Comparison of ENCODE assay signal across 1 cellular context in genomic region chr6:137223370-137224131, GRCh38.
TF ChIP-seq lines count a peak whose summit lies in the region.

No MANE protein-coding gene starts in this region.

TF ChIP-seq in K562, 482 proteins besides CTCF, POLR2A, EP300 and RAD21 (continued from another document and continues in another):
- TF ChIP-seq, protein P1, sequence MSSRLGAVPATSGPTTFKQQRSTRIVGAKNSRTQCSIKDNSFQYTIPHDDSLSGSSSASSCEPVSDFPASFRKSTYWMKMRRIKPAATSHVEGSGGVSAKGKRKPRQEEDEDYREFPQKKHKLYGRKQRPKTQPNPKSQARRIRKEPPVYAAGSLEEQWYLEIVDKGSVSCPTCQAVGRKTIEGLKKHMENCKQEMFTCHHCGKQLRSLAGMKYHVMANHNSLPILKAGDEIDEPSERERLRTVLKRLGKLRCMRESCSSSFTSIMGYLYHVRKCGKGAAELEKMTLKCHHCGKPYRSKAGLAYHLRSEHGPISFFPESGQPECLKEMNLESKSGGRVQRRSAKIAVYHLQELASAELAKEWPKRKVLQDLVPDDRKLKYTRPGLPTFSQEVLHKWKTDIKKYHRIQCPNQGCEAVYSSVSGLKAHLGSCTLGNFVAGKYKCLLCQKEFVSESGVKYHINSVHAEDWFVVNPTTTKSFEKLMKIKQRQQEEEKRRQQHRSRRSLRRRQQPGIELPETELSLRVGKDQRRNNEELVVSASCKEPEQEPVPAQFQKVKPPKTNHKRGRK (tag; IDR thresholded peaks at IDR 0.05), result no peak
- TF ChIP-seq, protein P2, sequence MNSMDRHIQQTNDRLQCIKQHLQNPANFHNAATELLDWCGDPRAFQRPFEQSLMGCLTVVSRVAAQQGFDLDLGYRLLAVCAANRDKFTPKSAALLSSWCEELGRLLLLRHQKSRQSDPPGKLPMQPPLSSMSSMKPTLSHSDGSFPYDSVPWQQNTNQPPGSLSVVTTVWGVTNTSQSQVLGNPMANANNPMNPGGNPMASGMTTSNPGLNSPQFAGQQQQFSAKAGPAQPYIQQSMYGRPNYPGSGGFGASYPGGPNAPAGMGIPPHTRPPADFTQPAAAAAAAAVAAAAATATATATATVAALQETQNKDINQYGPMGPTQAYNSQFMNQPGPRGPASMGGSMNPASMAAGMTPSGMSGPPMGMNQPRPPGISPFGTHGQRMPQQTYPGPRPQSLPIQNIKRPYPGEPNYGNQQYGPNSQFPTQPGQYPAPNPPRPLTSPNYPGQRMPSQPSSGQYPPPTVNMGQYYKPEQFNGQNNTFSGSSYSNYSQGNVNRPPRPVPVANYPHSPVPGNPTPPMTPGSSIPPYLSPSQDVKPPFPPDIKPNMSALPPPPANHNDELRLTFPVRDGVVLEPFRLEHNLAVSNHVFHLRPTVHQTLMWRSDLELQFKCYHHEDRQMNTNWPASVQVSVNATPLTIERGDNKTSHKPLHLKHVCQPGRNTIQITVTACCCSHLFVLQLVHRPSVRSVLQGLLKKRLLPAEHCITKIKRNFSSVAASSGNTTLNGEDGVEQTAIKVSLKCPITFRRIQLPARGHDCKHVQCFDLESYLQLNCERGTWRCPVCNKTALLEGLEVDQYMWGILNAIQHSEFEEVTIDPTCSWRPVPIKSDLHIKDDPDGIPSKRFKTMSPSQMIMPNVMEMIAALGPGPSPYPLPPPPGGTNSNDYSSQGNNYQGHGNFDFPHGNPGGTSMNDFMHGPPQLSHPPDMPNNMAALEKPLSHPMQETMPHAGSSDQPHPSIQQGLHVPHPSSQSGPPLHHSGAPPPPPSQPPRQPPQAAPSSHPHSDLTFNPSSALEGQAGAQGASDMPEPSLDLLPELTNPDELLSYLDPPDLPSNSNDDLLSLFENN (IDR thresholded peaks at IDR 0.05; ENCODE audit: low read depth in 2 of 2, low read length in 2 of 2), result peak in 1 of 2 experiments; percentile 45; a peak in 1 of 4 replicates
- TF ChIP-seq FOS (IDR thresholded peaks at IDR 0.05; ENCODE audit: extremely low read depth, insufficient read length) (no peak), IRF1 (CRISPR knock-in tag; IDR thresholded peaks at IDR 0.05; ENCODE audit: borderline replicate concordance) (no peak), ZBTB5 (IDR thresholded peaks at IDR 0.05) (no peak), ZNF175 (CRISPR knock-in tag; IDR thresholded peaks at IDR 0.05; ENCODE audit: low read depth) (peak; percentile 77; the same call in 1 of the 2 replicates), ATF1 (CRISPR knock-in tag; IDR thresholded peaks at IDR 0.05) (no peak), ATF1 (tag; IDR thresholded peaks at IDR 0.05) (peak; percentile 71), HINFP (tag; conservative IDR thresholded peaks at IDR 0.05; ENCODE audit: low read depth) (no peak), NCOR1 (IDR thresholded peaks at IDR 0.05) (peak; percentile 19; the same call in 1 of the 2 replicates), CEBPB (tag; IDR thresholded peaks at IDR 0.05) (peak; percentile 80), MAFF (IDR thresholded peaks at IDR 0.05; ENCODE audit: low read length) (peak; percentile 48; the same call in 1 of the 2 replicates), ELF1 (tag; IDR thresholded peaks at IDR 0.05) (peak; percentile 74), ZNF766 (CRISPR knock-in tag; conservative IDR thresholded peaks at IDR 0.05) (peak; percentile 94), XRCC3 (IDR thresholded peaks at IDR 0.05) (no peak), ZNF584 (CRISPR knock-in tag; IDR thresholded peaks at IDR 0.05; ENCODE audit: low read depth) (peak; percentile 29; the same call in 1 of the 2 replicates), DIDO1 (tag; IDR thresholded peaks at IDR 0.05; ENCODE audit: low read depth) (no peak), ARID1B (IDR thresholded peaks at IDR 0.05) (peak; percentile 74), ZNF324 (CRISPR knock-in tag; IDR thresholded peaks at IDR 0.05) (0 out of 2 replicates have a peak, but pooled peaks have one; percentile 27), NEUROD1 (IDR thresholded peaks at IDR 0.05; ENCODE audit: borderline replicate concordance, low read depth, low read length, partially characterized antibody) (peak; percentile 60), ETV1 (tag; conservative IDR thresholded peaks at IDR 0.05; ENCODE audit: low read depth) (peak; percentile 50; the same call in 1 of the 2 replicates), NR2C1 (IDR thresholded peaks at IDR 0.05) (no peak), NR2C1 (tag; IDR thresholded peaks at IDR 0.05) (peak; percentile 40; the same call in 1 of the 2 replicates), ATF4 (CRISPR knock-in tag; IDR thresholded peaks at IDR 0.05) (peak; percentile 76), HDAC1 (IDR thresholded peaks at IDR 0.05) (no peak), THRAP3 (IDR thresholded peaks at IDR 0.05; ENCODE audit: borderline replicate concordance) (no peak), L3MBTL2 (IDR thresholded peaks at IDR 0.05) (peak; percentile 92), ZNF644 (tag; IDR thresholded peaks at IDR 0.05; ENCODE audit: low read depth) (peak; percentile 70; the same call in 1 of the 2 replicates), EP400 (IDR thresholded peaks at IDR 0.05) (peak; percentile 65), FOXA3 (CRISPR knock-in tag; conservative IDR thresholded peaks at IDR 0.05 in 1 of 2, IDR thresholded peaks at IDR 0.05 in 1 of 2) (peak; percentile 89 to 97; a peak in 3 of 4 replicates), TCF3 (CRISPR knock-in tag; IDR thresholded peaks at IDR 0.05) (no peak), CREM (IDR thresholded peaks at IDR 0.05; ENCODE audit: low read depth) (peak; percentile 74), NFE2 (IDR thresholded peaks at IDR 0.05; ENCODE audit: low read depth) (peak; percentile 94), ETV6 (IDR thresholded peaks at IDR 0.05; ENCODE audit: borderline replicate concordance in 1 of 2, low read depth in 2 of 2, low read length in 1 of 2) (peak in 1 of 2 experiments; percentile 73; a peak in 2 of 4 replicates), ETV6 (CRISPR knock-in tag; IDR thresholded peaks at IDR 0.05; ENCODE audit: borderline replicate concordance) (no peak), CSDE1 (IDR thresholded peaks at IDR 0.05) (no peak), NFIC (IDR thresholded peaks at IDR 0.05) (peak; percentile 91), RNF2 (IDR thresholded peaks at IDR 0.05) (peak; percentile 84; the same call in 1 of the 2 replicates), ARNT (IDR thresholded peaks at IDR 0.05) (no peak; a peak in 1 of 4 replicates), FOXK1 (CRISPR knock-in tag; IDR thresholded peaks at IDR 0.05; ENCODE audit: borderline replicate concordance) (no peak), ELF2 (CRISPR knock-in tag; IDR thresholded peaks at IDR 0.05) (peak; percentile 39; the same call in 1 of the 2 replicates), TBP (optimal IDR thresholded peaks at IDR 0.05; ENCODE audit: low read depth, low read length) (no peak), SMARCC2 (IDR thresholded peaks at IDR 0.05; ENCODE audit: low read depth) (no peak; the same call in 1 of the 2 replicates), SOX6 (IDR thresholded peaks at IDR 0.05) (peak; percentile 55; the same call in 1 of the 2 replicates)
- TF ChIP-seq, protein P3, sequence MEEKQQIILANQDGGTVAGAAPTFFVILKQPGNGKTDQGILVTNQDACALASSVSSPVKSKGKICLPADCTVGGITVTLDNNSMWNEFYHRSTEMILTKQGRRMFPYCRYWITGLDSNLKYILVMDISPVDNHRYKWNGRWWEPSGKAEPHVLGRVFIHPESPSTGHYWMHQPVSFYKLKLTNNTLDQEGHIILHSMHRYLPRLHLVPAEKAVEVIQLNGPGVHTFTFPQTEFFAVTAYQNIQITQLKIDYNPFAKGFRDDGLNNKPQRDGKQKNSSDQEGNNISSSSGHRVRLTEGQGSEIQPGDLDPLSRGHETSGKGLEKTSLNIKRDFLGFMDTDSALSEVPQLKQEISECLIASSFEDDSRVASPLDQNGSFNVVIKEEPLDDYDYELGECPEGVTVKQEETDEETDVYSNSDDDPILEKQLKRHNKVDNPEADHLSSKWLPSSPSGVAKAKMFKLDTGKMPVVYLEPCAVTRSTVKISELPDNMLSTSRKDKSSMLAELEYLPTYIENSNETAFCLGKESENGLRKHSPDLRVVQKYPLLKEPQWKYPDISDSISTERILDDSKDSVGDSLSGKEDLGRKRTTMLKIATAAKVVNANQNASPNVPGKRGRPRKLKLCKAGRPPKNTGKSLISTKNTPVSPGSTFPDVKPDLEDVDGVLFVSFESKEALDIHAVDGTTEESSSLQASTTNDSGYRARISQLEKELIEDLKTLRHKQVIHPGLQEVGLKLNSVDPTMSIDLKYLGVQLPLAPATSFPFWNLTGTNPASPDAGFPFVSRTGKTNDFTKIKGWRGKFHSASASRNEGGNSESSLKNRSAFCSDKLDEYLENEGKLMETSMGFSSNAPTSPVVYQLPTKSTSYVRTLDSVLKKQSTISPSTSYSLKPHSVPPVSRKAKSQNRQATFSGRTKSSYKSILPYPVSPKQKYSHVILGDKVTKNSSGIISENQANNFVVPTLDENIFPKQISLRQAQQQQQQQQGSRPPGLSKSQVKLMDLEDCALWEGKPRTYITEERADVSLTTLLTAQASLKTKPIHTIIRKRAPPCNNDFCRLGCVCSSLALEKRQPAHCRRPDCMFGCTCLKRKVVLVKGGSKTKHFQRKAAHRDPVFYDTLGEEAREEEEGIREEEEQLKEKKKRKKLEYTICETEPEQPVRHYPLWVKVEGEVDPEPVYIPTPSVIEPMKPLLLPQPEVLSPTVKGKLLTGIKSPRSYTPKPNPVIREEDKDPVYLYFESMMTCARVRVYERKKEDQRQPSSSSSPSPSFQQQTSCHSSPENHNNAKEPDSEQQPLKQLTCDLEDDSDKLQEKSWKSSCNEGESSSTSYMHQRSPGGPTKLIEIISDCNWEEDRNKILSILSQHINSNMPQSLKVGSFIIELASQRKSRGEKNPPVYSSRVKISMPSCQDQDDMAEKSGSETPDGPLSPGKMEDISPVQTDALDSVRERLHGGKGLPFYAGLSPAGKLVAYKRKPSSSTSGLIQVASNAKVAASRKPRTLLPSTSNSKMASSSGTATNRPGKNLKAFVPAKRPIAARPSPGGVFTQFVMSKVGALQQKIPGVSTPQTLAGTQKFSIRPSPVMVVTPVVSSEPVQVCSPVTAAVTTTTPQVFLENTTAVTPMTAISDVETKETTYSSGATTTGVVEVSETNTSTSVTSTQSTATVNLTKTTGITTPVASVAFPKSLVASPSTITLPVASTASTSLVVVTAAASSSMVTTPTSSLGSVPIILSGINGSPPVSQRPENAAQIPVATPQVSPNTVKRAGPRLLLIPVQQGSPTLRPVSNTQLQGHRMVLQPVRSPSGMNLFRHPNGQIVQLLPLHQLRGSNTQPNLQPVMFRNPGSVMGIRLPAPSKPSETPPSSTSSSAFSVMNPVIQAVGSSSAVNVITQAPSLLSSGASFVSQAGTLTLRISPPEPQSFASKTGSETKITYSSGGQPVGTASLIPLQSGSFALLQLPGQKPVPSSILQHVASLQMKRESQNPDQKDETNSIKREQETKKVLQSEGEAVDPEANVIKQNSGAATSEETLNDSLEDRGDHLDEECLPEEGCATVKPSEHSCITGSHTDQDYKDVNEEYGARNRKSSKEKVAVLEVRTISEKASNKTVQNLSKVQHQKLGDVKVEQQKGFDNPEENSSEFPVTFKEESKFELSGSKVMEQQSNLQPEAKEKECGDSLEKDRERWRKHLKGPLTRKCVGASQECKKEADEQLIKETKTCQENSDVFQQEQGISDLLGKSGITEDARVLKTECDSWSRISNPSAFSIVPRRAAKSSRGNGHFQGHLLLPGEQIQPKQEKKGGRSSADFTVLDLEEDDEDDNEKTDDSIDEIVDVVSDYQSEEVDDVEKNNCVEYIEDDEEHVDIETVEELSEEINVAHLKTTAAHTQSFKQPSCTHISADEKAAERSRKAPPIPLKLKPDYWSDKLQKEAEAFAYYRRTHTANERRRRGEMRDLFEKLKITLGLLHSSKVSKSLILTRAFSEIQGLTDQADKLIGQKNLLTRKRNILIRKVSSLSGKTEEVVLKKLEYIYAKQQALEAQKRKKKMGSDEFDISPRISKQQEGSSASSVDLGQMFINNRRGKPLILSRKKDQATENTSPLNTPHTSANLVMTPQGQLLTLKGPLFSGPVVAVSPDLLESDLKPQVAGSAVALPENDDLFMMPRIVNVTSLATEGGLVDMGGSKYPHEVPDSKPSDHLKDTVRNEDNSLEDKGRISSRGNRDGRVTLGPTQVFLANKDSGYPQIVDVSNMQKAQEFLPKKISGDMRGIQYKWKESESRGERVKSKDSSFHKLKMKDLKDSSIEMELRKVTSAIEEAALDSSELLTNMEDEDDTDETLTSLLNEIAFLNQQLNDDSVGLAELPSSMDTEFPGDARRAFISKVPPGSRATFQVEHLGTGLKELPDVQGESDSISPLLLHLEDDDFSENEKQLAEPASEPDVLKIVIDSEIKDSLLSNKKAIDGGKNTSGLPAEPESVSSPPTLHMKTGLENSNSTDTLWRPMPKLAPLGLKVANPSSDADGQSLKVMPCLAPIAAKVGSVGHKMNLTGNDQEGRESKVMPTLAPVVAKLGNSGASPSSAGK (IDR thresholded peaks at IDR 0.05), result peak; percentile 88
